Comparison of ENCODE assay signal across 18 cellular contexts in genomic region chr12:62843714-62844113, GRCh38.
DNase-seq lines count a peak whose midpoint lies in the region; ATAC-seq and TF ChIP-seq lines count a peak whose summit lies in the region.
"Had no signal": no experiment of that assay in that cellular context is flagged by ENCODE, and none has a peak within 500 bp of the region (broad histone marks: within the 10 kb centered on the region; RNA-seq: fewer than 3 reads in every experiment).

No MANE protein-coding gene starts in this region.

- no peak for ATAC-seq in activated CD8-positive, alpha-beta memory T cell treated with anti-CD3 and anti-CD28 coated beads, Interleukin-2, amount 10 ng/mL, durations not matched to agents 7 days and 5 days
- ATAC-seq in PC-3 (no peak), GM19023 (IDR thresholded peaks at IDR 0.05; ENCODE audit: unreplicated experiment) (no peak)
- ATAC-seq: Right ventricle myocardium inferior had no signal

- peaks cover 30% of the 10 kb centered on the region for H3K79me2 ChIP-seq in hepatocyte
- peaks cover 2% of the 10 kb centered on the region for H3K79me2 ChIP-seq in mesendoderm (ENCODE audit: control insufficient read depth, insufficient read depth, low read length)
- no peaks in the 10 kb centered on the region for H3K79me2 ChIP-seq in PC-3 (ENCODE audit: low read length)

- H3K9me3 Mint-ChIP-seq in Calu3 (ENCODE audit: low read depth, unreplicated experiment), result peaks cover 4% of the 10 kb centered on the region
- H3K9me3 Mint-ChIP-seq in activated CD8-positive, alpha-beta memory T cell treated with anti-CD3 and anti-CD28 coated beads, Interleukin-2, amount 10 ng/mL, durations not matched to agents 7 days and 5 days (ENCODE audit: low read depth), result no peaks in the 10 kb centered on the region

- peaks cover 6% of the 10 kb centered on the region for H3K79me1 ChIP-seq in mesendoderm (ENCODE audit: low read length)

- H2AFZ ChIP-seq in hepatocyte (no peak overlapping the region), PC-3 (ENCODE audit: low read length) (no peak overlapping the region)

- no peak overlapping the region for H3K56ac ChIP-seq in mesendoderm (ENCODE audit: low read length)

- H3K4ac ChIP-seq in mesendoderm (ENCODE audit: low read depth, low read length), result peak overlapping the region; percentile 71

- WGBS in HUES64, result 33% methylated on average over 1 of the region's 1 CpG
- WGBS in hepatocyte (ENCODE audit: low lambda C conversion rate, missing lambda C conversion rate), result 22% methylated on average over 1 of the region's 1 CpG
- no CpG with 5 or more reads among the region's 1 CpG for WGBS in mesendoderm (ENCODE audit: extremely low coverage, insufficient coverage, low lambda C conversion rate)

- H4K8ac ChIP-seq in mesendoderm (ENCODE audit: low read depth, low read length), result no peak overlapping the region

- peaks cover 61% of the 10 kb centered on the region for H3K4me1 Mint-ChIP-seq in Calu3 (ENCODE audit: low read depth, unreplicated experiment)
- H3K4me1 Mint-ChIP-seq in activated CD8-positive, alpha-beta memory T cell treated with anti-CD3 and anti-CD28 coated beads, Interleukin-2, amount 10 ng/mL, durations not matched to agents 7 days and 5 days, result no peaks in the 10 kb centered on the region

- no peaks in the 10 kb centered on the region for H3K9me3 ChIP-seq in HUES64 (ENCODE audit: insufficient read depth, low read depth, low read length)
- H3K9me3 ChIP-seq in hepatocyte (ENCODE audit: low read depth), result no peaks in the 10 kb centered on the region
- H3K9me3 ChIP-seq in PC-3 (ENCODE audit: low read length), result no peaks in the 10 kb centered on the region
- H3K9me3 ChIP-seq: SK-N-SH had no signal

- POLR2A ChIA-PET in PC-3 (lab: Charles Lee; ENCODE audit: unreplicated experiment), result no interaction called here

- H2BK120ac ChIP-seq in mesendoderm (ENCODE audit: low read depth, low read length), result peak overlapping the region; percentile 96

- H3F3A ChIP-seq in PC-3 (ENCODE audit: low read length, unreplicated experiment), result no peaks in the 10 kb centered on the region

- H3K4me2 ChIP-seq in hepatocyte, result peak overlapping the region; percentile 59
- H3K4me2 ChIP-seq in mesendoderm (ENCODE audit: low read length), result no peak overlapping the region
- no peak overlapping the region for H3K4me2 ChIP-seq in PC-3 (ENCODE audit: low read length)
- H3K4me2 ChIP-seq: SK-N-SH had no signal

- peak overlapping the region; percentile 50; the same call in 1 of the 2 replicates for H3K27ac ChIP-seq in HUES64 (ENCODE audit: low read depth, low read length)
- no peak overlapping the region for H3K27ac ChIP-seq in hepatocyte
- H3K27ac ChIP-seq in mesendoderm (ENCODE audit: low read depth, low read length), result peak overlapping the region; percentile 91
- no peak overlapping the region for H3K27ac ChIP-seq in PC-3 (ENCODE audit: low read length)

- H3K4me1 ChIP-seq in HUES64 (ENCODE audit: insufficient read depth, low read length) (peaks cover 38% of the 10 kb centered on the region), hepatocyte (ENCODE audit: insufficient read depth) (peaks cover 3% of the 10 kb centered on the region), mesendoderm (ENCODE audit: control insufficient read depth, low read depth, low read length) (peaks cover 25% of the 10 kb centered on the region), PC-3 (ENCODE audit: insufficient read depth, low read length) (peaks cover 12% of the 10 kb centered on the region)

- peak overlapping the region; percentile 25 for H3K27ac Mint-ChIP-seq in Calu3 (ENCODE audit: unreplicated experiment)
- no peak overlapping the region for H3K27ac Mint-ChIP-seq in activated CD8-positive, alpha-beta memory T cell treated with anti-CD3 and anti-CD28 coated beads, Interleukin-2, amount 10 ng/mL, durations not matched to agents 7 days and 5 days

- DNase-seq in Calu3, result no peak
- DNase-seq in hepatocyte (ENCODE audit: low spot score), result no peak
- peak; percentile 57 for DNase-seq in mesendoderm
- no peak for DNase-seq in activated CD8-positive, alpha-beta memory T cell treated with anti-CD3 and anti-CD28 coated beads, Interleukin-2, amount 10 ng/mL, durations not matched to agents 7 days and 5 days
- no peak for DNase-seq in PC-3
- no peak for DNase-seq in NCI-H187 treated with DMSO at 0.1 percent for 48 hours (lab: John Stamatoyannopoulos, UW)
- DNase-seq: C1 segment of cervical spinal cord, DMS153, EL, Kasumi-1, NCI-H1105 treated with DMSO at 0.1 percent for 48 hours, NCI-H1930, NCI-H2227 treated with DMSO at 0.1 percent for 48 hours, NCI-H69, SK-N-SH had no signal

- H3K9ac ChIP-seq in HUES64 (ENCODE audit: low read depth, low read length) (no peak overlapping the region), mesendoderm (ENCODE audit: low read length) (no peak overlapping the region), PC-3 (ENCODE audit: low read length) (no peak overlapping the region)
- H3K9ac ChIP-seq: SK-N-SH had no signal

- no peak overlapping the region for H2BK15ac ChIP-seq in mesendoderm (replicated peaks; ENCODE audit: low read depth)

- H3K4me3 Mint-ChIP-seq in Calu3 (ENCODE audit: low read depth, unreplicated experiment), result no peak overlapping the region
- H3K4me3 Mint-ChIP-seq in activated CD8-positive, alpha-beta memory T cell treated with anti-CD3 and anti-CD28 coated beads, Interleukin-2, amount 10 ng/mL, durations not matched to agents 7 days and 5 days, result no peak overlapping the region

- H2AK5ac ChIP-seq in mesendoderm (ENCODE audit: low read length), result no peak overlapping the region

- H3K36me3 Mint-ChIP-seq in Calu3 (ENCODE audit: insufficient read depth, unreplicated experiment), result no peaks in the 10 kb centered on the region
- H3K36me3 Mint-ChIP-seq in activated CD8-positive, alpha-beta memory T cell treated with anti-CD3 and anti-CD28 coated beads, Interleukin-2, amount 10 ng/mL, durations not matched to agents 7 days and 5 days, result no peaks in the 10 kb centered on the region

- H3K36me3 ChIP-seq in HUES64 (ENCODE audit: insufficient read depth, low read length) (no peaks in the 10 kb centered on the region), hepatocyte (replicated peaks; ENCODE audit: insufficient read depth, low read depth) (no peaks in the 10 kb centered on the region), mesendoderm (ENCODE audit: control insufficient read depth, insufficient read depth, low read length) (no peaks in the 10 kb centered on the region), PC-3 (ENCODE audit: low read depth, low read length) (no peaks in the 10 kb centered on the region)

- no peaks in the 10 kb centered on the region for H3K27me3 ChIP-seq in HUES64 (ENCODE audit: insufficient read depth, low read length)
- no peaks in the 10 kb centered on the region for H3K27me3 ChIP-seq in hepatocyte
- no peaks in the 10 kb centered on the region for H3K27me3 ChIP-seq in mesendoderm (ENCODE audit: insufficient read depth, low read length, poor library complexity)
- no peaks in the 10 kb centered on the region for H3K27me3 ChIP-seq in PC-3 (ENCODE audit: low read length)

- H3K4me3 ChIP-seq in HUES64 (ENCODE audit: low read length) (peak overlapping the region; percentile 24; the same call in 1 of the 2 replicates), hepatocyte (no peak overlapping the region), mesendoderm (ENCODE audit: low read length) (no peak overlapping the region), PC-3 (ENCODE audit: low read length) (no peak overlapping the region)

- no peak overlapping the region for H3K23ac ChIP-seq in mesendoderm (ENCODE audit: low read length)

- no peak overlapping the region for H4K5ac ChIP-seq in mesendoderm (ENCODE audit: low read length)

- no peaks in the 10 kb centered on the region for H3K27me3 Mint-ChIP-seq in Calu3 (ENCODE audit: unreplicated experiment)
- peaks cover 43% of the 10 kb centered on the region for H3K27me3 Mint-ChIP-seq in activated CD8-positive, alpha-beta memory T cell treated with anti-CD3 and anti-CD28 coated beads, Interleukin-2, amount 10 ng/mL, durations not matched to agents 7 days and 5 days

- H3K18ac ChIP-seq in mesendoderm (ENCODE audit: low read length), result peak overlapping the region; percentile 78

- no peak for TF ChIP-seq CTCF in Calu3 (IDR thresholded peaks at IDR 0.05; ENCODE audit: unreplicated experiment)
- TF ChIP-seq CTCF in hepatocyte (IDR thresholded peaks at IDR 0.05; ENCODE audit: poor library complexity), result no peak
- no peak for TF ChIP-seq CTCF in PC-3 (conservative IDR thresholded peaks at IDR 0.05; ENCODE audit: low read depth, low read length)

- intact Hi-C loops in Calu3 (cut with micrococcal nuclease; ENCODE audit: unreplicated experiment), result loop anchor here (10.0 kb wide), 1 partner anchor 141 kb away; no protein-coding TSS in a partner anchor
- intact Hi-C loops in PC-3 (cut with micrococcal nuclease), result no loop called here

- H4K20me1 ChIP-seq in hepatocyte (ENCODE audit: insufficient read depth, poor library complexity, severe bottlenecking) (no peaks in the 10 kb centered on the region), PC-3 (ENCODE audit: low read length) (no peaks in the 10 kb centered on the region)

- CTCF ChIA-PET in Calu3 (lab: Charles Lee) (interaction anchor here (1.1 to 1.4 kb wide), 3 partner anchors 10 to 225 kb away, joined by 3 to 4 read pairs (median 4); no protein-coding TSS in a partner anchor), PC-3 (lab: Charles Lee) (no interaction called here)
- CTCF ChIA-PET in activated CD8-positive, alpha-beta memory T cell treated with anti-CD3 and anti-CD28 coated beads, Interleukin-2, amount 10 ng/mL, durations not matched to agents 7 days and 5 days (lab: Charles Lee), result interaction anchor here (0.8 to 1.3 kb wide), 2 partner anchors 30 to 50 kb away, joined by 3 to 4 read pairs; no protein-coding TSS in a partner anchor

- BruUV-seq in Calu3 (replicated peaks; lab: Mats Ljungman, UMichigan) (no TSS peak), PC-3 (replicated peaks; lab: Mats Ljungman, UMichigan) (no TSS peak)

- H3K9me2 ChIP-seq in hepatocyte (replicated peaks; ENCODE audit: insufficient read depth) (no peaks in the 10 kb centered on the region), PC-3 (replicated peaks; ENCODE audit: low read length) (no peaks in the 10 kb centered on the region)
- H3K9me2 ChIP-seq: SK-N-SH had no signal

- peak overlapping the region; percentile 83 for H2BK5ac ChIP-seq in mesendoderm (ENCODE audit: low read length)

Comparison
In these comparisons a context has a peak if more than half of its experiments do, and no peak if none do; other contexts are left out.
1. H3K27ac ChIP-seq: peak in HUES64 (single experiment) and mesendoderm (single experiment); none in hepatocyte (single experiment) and PC-3 (single experiment).